ENCODE assay signal across 1 cellular context in the genomic region with DNA sequence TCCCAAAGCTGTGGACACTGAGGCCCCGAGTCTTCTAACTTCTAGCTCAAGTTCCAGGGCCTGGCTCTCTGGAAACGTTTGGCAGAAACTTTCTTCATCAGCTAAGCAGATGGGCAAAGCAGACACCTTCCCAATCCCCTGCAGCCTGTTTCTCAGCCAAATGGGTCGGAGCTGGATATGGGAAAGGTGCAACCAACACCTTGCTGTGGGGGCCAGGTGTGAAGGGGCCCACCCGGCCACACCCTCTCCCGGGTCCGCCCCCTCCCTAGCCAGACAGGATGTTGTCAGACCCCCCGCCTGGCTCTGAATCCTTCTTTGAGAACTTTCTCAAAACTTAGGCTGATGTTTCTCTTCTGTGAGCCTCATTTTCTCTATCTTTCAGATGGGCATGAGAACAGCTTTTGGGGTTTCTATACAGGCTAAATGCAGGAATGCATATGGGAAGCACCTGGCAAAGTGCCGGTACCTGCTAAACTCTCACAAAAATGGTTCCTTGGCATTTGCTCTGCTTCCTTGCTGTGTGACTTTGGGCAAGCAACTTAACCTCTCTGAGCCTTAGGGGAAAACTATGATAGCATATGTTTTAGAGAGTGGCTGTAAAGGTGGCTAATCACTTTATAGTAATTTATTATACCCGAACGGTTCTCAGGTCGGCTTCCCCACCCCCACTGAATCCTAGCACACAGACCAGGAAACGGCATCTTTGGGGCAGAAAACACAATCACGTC.
TF ChIP-seq lines count a peak whose summit lies in the region.

No MANE protein-coding gene starts in this region.

TF ChIP-seq in GM23338, 12 proteins besides CTCF, POLR2A, EP300 and RAD21:
- TF ChIP-seq, protein P1, sequence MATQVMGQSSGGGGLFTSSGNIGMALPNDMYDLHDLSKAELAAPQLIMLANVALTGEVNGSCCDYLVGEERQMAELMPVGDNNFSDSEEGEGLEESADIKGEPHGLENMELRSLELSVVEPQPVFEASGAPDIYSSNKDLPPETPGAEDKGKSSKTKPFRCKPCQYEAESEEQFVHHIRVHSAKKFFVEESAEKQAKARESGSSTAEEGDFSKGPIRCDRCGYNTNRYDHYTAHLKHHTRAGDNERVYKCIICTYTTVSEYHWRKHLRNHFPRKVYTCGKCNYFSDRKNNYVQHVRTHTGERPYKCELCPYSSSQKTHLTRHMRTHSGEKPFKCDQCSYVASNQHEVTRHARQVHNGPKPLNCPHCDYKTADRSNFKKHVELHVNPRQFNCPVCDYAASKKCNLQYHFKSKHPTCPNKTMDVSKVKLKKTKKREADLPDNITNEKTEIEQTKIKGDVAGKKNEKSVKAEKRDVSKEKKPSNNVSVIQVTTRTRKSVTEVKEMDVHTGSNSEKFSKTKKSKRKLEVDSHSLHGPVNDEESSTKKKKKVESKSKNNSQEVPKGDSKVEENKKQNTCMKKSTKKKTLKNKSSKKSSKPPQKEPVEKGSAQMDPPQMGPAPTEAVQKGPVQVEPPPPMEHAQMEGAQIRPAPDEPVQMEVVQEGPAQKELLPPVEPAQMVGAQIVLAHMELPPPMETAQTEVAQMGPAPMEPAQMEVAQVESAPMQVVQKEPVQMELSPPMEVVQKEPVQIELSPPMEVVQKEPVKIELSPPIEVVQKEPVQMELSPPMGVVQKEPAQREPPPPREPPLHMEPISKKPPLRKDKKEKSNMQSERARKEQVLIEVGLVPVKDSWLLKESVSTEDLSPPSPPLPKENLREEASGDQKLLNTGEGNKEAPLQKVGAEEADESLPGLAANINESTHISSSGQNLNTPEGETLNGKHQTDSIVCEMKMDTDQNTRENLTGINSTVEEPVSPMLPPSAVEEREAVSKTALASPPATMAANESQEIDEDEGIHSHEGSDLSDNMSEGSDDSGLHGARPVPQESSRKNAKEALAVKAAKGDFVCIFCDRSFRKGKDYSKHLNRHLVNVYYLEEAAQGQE (IDR thresholded peaks at IDR 0.05; ENCODE audit: unreplicated experiment), result no peak
- TF ChIP-seq JUNB (IDR thresholded peaks at IDR 0.05; ENCODE audit: unreplicated experiment) (no peak), NANOG (IDR thresholded peaks at IDR 0.05; ENCODE audit: borderline replicate concordance) (no peak), POLR2AphosphoS5 (IDR thresholded peaks at IDR 0.05; ENCODE audit: low read depth) (no peak), ZNF114 (CRISPR knock-in tag; IDR thresholded peaks at IDR 0.05) (no peak), EZH2phosphoT487 (IDR thresholded peaks at IDR 0.05; ENCODE audit: unreplicated experiment) (no peak), CREB1 (CRISPR knock-in tag; IDR thresholded peaks at IDR 0.05; ENCODE audit: low read depth) (no peak), STAT1 (IDR thresholded peaks at IDR 0.05; ENCODE audit: unreplicated experiment) (no peak), EZH2 (IDR thresholded peaks at IDR 0.05; ENCODE audit: low read depth, unreplicated experiment) (no peak), ZNF331 (CRISPR knock-in tag; IDR thresholded peaks at IDR 0.05; ENCODE audit: low read depth) (no peak)
- TF ChIP-seq, protein P2, sequence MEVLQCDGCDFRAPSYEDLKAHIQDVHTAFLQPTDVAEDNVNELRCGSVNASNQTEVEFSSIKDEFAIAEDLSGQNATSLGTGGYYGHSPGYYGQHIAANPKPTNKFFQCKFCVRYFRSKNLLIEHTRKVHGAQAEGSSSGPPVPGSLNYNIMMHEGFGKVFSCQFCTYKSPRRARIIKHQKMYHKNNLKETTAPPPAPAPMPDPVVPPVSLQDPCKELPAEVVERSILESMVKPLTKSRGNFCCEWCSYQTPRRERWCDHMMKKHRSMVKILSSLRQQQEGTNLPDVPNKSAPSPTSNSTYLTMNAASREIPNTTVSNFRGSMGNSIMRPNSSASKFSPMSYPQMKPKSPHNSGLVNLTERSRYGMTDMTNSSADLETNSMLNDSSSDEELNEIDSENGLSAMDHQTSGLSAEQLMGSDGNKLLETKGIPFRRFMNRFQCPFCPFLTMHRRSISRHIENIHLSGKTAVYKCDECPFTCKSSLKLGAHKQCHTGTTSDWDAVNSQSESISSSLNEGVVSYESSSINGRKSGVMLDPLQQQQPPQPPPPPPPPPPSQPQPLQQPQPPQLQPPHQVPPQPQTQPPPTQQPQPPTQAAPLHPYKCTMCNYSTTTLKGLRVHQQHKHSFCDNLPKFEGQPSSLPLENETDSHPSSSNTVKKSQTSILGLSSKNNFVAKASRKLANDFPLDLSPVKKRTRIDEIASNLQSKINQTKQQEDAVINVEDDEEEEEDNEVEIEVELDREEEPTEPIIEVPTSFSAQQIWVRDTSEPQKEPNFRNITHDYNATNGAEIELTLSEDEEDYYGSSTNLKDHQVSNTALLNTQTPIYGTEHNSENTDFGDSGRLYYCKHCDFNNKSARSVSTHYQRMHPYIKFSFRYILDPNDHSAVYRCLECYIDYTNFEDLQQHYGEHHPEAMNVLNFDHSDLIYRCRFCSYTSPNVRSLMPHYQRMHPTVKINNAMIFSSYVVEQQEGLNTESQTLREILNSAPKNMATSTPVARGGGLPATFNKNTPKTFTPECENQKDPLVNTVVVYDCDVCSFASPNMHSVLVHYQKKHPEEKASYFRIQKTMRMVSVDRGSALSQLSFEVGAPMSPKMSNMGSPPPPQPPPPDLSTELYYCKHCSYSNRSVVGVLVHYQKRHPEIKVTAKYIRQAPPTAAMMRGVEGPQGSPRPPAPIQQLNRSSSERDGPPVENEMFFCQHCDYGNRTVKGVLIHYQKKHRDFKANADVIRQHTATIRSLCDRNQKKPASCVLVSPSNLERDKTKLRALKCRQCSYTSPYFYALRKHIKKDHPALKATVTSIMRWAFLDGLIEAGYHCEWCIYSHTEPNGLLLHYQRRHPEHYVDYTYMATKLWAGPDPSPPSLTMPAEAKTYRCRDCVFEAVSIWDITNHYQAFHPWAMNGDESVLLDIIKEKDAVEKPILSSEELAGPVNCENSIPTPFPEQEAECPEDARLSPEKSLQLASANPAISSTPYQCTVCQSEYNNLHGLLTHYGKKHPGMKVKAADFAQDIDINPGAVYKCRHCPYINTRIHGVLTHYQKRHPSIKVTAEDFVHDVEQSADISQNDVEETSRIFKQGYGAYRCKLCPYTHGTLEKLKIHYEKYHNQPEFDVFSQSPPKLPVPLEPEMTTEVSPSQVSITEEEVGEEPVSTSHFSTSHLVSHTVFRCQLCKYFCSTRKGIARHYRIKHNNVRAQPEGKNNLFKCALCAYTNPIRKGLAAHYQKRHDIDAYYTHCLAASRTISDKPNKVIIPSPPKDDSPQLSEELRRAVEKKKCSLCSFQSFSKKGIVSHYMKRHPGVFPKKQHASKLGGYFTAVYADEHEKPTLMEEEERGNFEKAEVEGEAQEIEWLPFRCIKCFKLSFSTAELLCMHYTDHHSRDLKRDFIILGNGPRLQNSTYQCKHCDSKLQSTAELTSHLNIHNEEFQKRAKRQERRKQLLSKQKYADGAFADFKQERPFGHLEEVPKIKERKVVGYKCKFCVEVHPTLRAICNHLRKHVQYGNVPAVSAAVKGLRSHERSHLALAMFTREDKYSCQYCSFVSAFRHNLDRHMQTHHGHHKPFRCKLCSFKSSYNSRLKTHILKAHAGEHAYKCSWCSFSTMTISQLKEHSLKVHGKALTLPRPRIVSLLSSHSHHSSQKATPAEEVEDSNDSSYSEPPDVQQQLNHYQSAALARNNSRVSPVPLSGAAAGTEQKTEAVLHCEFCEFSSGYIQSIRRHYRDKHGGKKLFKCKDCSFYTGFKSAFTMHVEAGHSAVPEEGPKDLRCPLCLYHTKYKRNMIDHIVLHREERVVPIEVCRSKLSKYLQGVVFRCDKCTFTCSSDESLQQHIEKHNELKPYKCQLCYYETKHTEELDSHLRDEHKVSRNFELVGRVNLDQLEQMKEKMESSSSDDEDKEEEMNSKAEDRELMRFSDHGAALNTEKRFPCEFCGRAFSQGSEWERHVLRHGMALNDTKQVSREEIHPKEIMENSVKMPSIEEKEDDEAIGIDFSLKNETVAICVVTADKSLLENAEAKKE (CRISPR knock-in tag; IDR thresholded peaks at IDR 0.05), result no peak
- TF ChIP-seq, protein P3, sequence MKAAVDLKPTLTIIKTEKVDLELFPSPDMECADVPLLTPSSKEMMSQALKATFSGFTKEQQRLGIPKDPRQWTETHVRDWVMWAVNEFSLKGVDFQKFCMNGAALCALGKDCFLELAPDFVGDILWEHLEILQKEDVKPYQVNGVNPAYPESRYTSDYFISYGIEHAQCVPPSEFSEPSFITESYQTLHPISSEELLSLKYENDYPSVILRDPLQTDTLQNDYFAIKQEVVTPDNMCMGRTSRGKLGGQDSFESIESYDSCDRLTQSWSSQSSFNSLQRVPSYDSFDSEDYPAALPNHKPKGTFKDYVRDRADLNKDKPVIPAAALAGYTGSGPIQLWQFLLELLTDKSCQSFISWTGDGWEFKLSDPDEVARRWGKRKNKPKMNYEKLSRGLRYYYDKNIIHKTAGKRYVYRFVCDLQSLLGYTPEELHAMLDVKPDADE (IDR thresholded peaks at IDR 0.05), result no peak
TF ChIP-seq in GM23338: peak in this region for 0.
